ENCODE assay signal across 1 cellular context in genomic region chr4:139301821-139302611, GRCh38.
TF ChIP-seq lines count a peak whose summit lies in the region.

TSS of gene NDUFC1 (minus strand) at chr4:139302477. CDS start at chr4:139295798, 6,679 bp downstream.

TF ChIP-seq in neural cell, 6 proteins besides CTCF, POLR2A, EP300 and RAD21 (continued from another document):
- peak; percentile 9 for TF ChIP-seq REST (IDR thresholded peaks at IDR 0.05; ENCODE audit: borderline replicate concordance)
- TF ChIP-seq EZH2 (IDR thresholded peaks at IDR 0.05; ENCODE audit: borderline replicate concordance, insufficient read depth, low read length, poor library complexity, severe bottlenecking) = no peak
